Comparison of ENCODE assay signal across 1 cellular context in the genomic region with DNA sequence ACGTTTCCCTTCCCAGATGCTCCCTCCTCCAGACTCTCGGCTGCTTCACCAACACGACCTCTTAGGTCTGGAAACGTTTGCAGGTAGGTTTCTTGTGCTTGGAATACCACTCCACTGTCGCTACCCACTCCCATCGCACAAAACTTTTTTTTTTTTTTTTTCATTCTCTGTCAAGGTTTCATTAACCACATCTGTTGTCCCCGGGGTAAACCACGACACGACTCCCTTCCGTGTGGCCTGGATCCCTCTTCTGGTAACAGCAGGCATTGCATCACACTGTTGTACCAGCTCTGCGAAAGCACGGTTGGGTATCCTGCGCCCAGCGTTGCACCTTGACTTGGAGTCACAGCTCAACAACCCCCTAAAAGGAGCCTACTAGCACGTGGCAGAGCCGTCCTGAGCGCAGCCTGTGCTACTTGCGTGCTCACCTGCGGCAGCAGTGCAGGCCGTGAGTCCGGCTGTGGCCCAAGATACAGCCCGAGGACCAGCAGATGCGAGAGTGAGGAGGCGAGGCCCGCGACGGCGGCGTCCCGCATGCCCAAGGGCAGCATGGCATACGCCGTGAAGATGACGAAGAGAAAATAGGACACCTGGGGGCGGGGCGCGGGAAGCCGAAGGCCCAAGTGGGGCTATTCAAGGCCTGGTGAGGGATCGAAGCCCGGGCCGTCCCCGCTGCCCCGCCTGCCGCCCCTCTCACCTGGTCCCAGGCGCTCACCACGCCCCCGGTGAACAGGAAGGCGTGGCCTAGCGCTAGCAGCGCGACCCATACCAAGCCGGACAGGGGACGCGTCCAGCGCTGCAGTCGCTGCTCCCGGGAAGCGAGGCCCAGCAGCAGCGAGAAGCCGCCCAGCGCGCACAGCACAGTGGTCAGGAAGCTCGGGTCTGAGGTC.
TF ChIP-seq lines count a peak whose summit lies in the region.

No MANE protein-coding gene starts in this region.

TF ChIP-seq in HepG2, 621 proteins besides CTCF, POLR2A, EP300 and RAD21 (continued from another document and continues in another):
- TF ChIP-seq, protein P1, sequence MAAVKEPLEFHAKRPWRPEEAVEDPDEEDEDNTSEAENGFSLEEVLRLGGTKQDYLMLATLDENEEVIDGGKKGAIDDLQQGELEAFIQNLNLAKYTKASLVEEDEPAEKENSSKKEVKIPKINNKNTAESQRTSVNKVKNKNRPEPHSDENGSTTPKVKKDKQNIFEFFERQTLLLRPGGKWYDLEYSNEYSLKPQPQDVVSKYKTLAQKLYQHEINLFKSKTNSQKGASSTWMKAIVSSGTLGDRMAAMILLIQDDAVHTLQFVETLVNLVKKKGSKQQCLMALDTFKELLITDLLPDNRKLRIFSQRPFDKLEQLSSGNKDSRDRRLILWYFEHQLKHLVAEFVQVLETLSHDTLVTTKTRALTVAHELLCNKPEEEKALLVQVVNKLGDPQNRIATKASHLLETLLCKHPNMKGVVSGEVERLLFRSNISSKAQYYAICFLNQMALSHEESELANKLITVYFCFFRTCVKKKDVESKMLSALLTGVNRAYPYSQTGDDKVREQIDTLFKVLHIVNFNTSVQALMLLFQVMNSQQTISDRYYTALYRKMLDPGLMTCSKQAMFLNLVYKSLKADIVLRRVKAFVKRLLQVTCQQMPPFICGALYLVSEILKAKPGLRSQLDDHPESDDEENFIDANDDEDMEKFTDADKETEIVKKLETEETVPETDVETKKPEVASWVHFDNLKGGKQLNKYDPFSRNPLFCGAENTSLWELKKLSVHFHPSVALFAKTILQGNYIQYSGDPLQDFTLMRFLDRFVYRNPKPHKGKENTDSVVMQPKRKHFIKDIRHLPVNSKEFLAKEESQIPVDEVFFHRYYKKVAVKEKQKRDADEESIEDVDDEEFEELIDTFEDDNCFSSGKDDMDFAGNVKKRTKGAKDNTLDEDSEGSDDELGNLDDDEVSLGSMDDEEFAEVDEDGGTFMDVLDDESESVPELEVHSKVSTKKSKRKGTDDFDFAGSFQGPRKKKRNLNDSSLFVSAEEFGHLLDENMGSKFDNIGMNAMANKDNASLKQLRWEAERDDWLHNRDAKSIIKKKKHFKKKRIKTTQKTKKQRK (IDR thresholded peaks at IDR 0.05; ENCODE audit: low read length), result no peak
- TF ChIP-seq NFIB (CRISPR knock-in tag; IDR thresholded peaks at IDR 0.05; ENCODE audit: borderline replicate concordance), result no peak
- peak; percentile 71 for TF ChIP-seq ZNF775 (CRISPR knock-in tag; IDR thresholded peaks at IDR 0.05; ENCODE audit: borderline replicate concordance)
- peak; percentile 86; the same call in 1 of the 2 replicates for TF ChIP-seq SMAD3 (CRISPR knock-in tag; IDR thresholded peaks at IDR 0.05)
- TF ChIP-seq, protein P2, sequence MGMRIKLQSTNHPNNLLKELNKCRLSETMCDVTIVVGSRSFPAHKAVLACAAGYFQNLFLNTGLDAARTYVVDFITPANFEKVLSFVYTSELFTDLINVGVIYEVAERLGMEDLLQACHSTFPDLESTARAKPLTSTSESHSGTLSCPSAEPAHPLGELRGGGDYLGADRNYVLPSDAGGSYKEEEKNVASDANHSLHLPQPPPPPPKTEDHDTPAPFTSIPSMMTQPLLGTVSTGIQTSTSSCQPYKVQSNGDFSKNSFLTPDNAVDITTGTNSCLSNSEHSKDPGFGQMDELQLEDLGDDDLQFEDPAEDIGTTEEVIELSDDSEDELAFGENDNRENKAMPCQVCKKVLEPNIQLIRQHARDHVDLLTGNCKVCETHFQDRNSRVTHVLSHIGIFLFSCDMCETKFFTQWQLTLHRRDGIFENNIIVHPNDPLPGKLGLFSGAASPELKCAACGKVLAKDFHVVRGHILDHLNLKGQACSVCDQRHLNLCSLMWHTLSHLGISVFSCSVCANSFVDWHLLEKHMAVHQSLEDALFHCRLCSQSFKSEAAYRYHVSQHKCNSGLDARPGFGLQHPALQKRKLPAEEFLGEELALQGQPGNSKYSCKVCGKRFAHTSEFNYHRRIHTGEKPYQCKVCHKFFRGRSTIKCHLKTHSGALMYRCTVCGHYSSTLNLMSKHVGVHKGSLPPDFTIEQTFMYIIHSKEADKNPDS (CRISPR knock-in tag; IDR thresholded peaks at IDR 0.05), result peak; percentile 95; the same call in 1 of the 2 replicates
- TF ChIP-seq ZNF543 (CRISPR knock-in tag; IDR thresholded peaks at IDR 0.05), result peak; percentile 98
- 0 out of 2 replicates have a peak, but pooled peaks have one; percentile 27 for TF ChIP-seq SP4 (CRISPR knock-in tag; IDR thresholded peaks at IDR 0.05)
- TF ChIP-seq, protein P3, sequence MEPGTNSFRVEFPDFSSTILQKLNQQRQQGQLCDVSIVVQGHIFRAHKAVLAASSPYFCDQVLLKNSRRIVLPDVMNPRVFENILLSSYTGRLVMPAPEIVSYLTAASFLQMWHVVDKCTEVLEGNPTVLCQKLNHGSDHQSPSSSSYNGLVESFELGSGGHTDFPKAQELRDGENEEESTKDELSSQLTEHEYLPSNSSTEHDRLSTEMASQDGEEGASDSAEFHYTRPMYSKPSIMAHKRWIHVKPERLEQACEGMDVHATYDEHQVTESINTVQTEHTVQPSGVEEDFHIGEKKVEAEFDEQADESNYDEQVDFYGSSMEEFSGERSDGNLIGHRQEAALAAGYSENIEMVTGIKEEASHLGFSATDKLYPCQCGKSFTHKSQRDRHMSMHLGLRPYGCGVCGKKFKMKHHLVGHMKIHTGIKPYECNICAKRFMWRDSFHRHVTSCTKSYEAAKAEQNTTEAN (CRISPR knock-in tag; conservative IDR thresholded peaks at IDR 0.05), result no peak
- TF ChIP-seq ZNF616 (CRISPR knock-in tag; IDR thresholded peaks at IDR 0.05; ENCODE audit: low read depth), result peak; percentile 92; the same call in 1 of the 2 replicates
- TF ChIP-seq, protein P4, sequence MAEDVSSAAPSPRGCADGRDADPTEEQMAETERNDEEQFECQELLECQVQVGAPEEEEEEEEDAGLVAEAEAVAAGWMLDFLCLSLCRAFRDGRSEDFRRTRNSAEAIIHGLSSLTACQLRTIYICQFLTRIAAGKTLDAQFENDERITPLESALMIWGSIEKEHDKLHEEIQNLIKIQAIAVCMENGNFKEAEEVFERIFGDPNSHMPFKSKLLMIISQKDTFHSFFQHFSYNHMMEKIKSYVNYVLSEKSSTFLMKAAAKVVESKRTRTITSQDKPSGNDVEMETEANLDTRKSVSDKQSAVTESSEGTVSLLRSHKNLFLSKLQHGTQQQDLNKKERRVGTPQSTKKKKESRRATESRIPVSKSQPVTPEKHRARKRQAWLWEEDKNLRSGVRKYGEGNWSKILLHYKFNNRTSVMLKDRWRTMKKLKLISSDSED (CRISPR knock-in tag; IDR thresholded peaks at IDR 0.05), result no peak
- peak; percentile 98; the same call in 1 of the 2 replicates for TF ChIP-seq MATR3 (CRISPR knock-in tag; IDR thresholded peaks at IDR 0.05)
- TF ChIP-seq, protein P5, sequence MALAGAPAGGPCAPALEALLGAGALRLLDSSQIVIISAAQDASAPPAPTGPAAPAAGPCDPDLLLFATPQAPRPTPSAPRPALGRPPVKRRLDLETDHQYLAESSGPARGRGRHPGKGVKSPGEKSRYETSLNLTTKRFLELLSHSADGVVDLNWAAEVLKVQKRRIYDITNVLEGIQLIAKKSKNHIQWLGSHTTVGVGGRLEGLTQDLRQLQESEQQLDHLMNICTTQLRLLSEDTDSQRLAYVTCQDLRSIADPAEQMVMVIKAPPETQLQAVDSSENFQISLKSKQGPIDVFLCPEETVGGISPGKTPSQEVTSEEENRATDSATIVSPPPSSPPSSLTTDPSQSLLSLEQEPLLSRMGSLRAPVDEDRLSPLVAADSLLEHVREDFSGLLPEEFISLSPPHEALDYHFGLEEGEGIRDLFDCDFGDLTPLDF (CRISPR knock-in tag; IDR thresholded peaks at IDR 0.05), result no peak
- peak; percentile 95 for TF ChIP-seq ZNF607 (CRISPR knock-in tag; IDR thresholded peaks at IDR 0.05; ENCODE audit: borderline replicate concordance)
- TF ChIP-seq, protein P6, sequence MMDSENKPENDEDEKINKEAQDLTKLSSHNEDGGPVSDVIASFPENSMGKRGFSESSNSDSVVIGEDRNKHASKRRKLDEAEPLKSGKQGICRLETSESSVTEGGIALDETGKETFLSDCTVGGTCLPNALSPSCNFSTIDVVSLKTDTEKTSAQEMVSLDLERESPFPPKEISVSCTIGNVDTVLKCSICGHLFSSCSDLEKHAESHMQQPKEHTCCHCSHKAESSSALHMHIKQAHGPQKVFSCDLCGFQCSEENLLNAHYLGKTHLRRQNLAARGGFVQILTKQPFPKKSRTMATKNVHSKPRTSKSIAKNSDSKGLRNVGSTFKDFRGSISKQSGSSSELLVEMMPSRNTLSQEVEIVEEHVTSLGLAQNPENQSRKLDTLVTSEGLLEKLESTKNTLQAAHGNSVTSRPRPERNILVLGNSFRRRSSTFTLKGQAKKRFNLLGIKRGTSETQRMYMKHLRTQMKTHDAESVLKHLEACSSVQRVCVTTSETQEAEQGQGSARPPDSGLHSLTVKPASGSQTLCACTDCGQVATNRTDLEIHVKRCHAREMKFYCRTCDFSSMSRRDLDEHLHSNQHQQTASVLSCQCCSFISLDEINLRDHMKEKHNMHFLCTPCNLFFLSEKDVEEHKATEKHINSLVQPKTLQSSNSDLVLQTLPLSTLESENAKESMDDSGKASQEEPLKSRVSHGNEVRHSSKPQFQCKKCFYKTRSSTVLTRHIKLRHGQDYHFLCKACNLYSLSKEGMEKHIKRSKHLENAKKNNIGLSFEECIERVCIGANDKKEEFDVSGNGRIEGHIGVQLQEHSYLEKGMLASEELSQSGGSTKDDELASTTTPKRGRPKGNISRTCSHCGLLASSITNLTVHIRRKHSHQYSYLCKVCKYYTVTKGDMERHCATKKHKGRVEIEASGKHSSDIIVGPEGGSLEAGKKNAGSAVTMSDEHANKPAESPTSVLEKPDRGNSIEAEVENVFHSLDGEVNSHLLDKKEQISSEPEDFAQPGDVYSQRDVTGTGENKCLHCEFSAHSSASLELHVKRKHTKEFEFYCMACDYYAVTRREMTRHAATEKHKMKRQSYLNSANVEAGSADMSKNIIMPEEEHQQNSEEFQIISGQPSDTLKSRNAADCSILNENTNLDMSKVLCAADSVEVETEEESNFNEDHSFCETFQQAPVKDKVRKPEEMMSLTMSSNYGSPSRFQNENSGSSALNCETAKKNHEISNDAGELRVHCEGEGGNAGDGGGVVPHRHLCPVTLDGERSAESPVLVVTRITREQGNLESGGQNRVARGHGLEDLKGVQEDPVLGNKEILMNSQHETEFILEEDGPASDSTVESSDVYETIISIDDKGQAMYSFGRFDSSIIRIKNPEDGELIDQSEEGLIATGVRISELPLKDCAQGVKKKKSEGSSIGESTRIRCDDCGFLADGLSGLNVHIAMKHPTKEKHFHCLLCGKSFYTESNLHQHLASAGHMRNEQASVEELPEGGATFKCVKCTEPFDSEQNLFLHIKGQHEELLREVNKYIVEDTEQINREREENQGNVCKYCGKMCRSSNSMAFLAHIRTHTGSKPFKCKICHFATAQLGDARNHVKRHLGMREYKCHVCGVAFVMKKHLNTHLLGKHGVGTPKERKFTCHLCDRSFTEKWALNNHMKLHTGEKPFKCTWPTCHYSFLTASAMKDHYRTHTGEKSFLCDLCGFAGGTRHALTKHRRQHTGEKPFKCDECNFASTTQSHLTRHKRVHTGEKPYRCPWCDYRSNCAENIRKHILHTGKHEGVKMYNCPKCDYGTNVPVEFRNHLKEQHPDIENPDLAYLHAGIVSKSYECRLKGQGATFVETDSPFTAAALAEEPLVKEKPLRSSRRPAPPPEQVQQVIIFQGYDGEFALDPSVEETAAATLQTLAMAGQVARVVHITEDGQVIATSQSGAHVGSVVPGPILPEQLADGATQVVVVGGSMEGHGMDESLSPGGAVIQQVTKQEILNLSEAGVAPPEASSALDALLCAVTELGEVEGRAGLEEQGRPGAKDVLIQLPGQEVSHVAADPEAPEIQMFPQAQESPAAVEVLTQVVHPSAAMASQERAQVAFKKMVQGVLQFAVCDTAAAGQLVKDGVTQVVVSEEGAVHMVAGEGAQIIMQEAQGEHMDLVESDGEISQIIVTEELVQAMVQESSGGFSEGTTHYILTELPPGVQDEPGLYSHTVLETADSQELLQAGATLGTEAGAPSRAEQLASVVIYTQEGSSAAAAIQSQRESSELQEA (CRISPR knock-in tag; IDR thresholded peaks at IDR 0.05; ENCODE audit: not compliant biosample characterization), result peak; percentile 71
- no peak for TF ChIP-seq HNRNPH1 (optimal IDR thresholded peaks at IDR 0.05; ENCODE audit: low read depth, low read length)
- peak; percentile 89 for TF ChIP-seq SPEN (CRISPR knock-in tag; IDR thresholded peaks at IDR 0.05; ENCODE audit: low read depth)
- TF ChIP-seq ZNF317 (CRISPR knock-in tag; IDR thresholded peaks at IDR 0.05), result peak; percentile 90
- peak; percentile 93; the same call in 1 of the 2 replicates for TF ChIP-seq HOXA7 (CRISPR knock-in tag; IDR thresholded peaks at IDR 0.05)
- TF ChIP-seq ISL2 (CRISPR knock-in tag; IDR thresholded peaks at IDR 0.05), result no peak; the same call in 1 of the 2 replicates
- peak; percentile 32; the same call in 1 of the 2 replicates for TF ChIP-seq ZNF143 (CRISPR knock-in tag; IDR thresholded peaks at IDR 0.05)
- TF ChIP-seq NCOR1 (IDR thresholded peaks at IDR 0.05; ENCODE audit: borderline replicate concordance, low read length), result no peak
- TF ChIP-seq ZNF605 (CRISPR knock-in tag; IDR thresholded peaks at IDR 0.05), result peak; percentile 94
- TF ChIP-seq ZNF564 (CRISPR knock-in tag; IDR thresholded peaks at IDR 0.05), result peak; percentile 97; the same call in 1 of the 2 replicates
- TF ChIP-seq ZBTB1 (CRISPR knock-in tag; IDR thresholded peaks at IDR 0.05; ENCODE audit: borderline replicate concordance), result peak; percentile 57; the same call in 1 of the 2 replicates
- TF ChIP-seq, protein P7, sequence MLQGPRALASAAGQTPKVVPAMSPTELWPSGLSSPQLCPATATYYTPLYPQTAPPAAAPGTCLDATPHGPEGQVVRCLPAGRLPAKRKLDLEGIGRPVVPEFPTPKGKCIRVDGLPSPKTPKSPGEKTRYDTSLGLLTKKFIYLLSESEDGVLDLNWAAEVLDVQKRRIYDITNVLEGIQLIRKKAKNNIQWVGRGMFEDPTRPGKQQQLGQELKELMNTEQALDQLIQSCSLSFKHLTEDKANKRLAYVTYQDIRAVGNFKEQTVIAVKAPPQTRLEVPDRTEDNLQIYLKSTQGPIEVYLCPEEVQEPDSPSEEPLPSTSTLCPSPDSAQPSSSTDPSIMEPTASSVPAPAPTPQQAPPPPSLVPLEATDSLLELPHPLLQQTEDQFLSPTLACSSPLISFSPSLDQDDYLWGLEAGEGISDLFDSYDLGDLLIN (CRISPR knock-in tag; IDR thresholded peaks at IDR 0.05; ENCODE audit: borderline replicate concordance), result peak; percentile 9; the same call in 1 of the 2 replicates
- no peak for TF ChIP-seq TBL1XR1 (IDR thresholded peaks at IDR 0.05; ENCODE audit: borderline replicate concordance, low read length, partially characterized antibody)
- TF ChIP-seq ZBTB8A (CRISPR knock-in tag; IDR thresholded peaks at IDR 0.05; ENCODE audit: borderline replicate concordance, low read depth), result peak; percentile 98
- TF ChIP-seq ZNF205 (CRISPR knock-in tag; IDR thresholded peaks at IDR 0.05), result 0 out of 2 replicates have a peak, but pooled peaks have one; percentile 58
- no peak for TF ChIP-seq SRF (IDR thresholded peaks at IDR 0.05; ENCODE audit: low read depth, low read length)
- peak; percentile 57; the same call in 1 of the 2 replicates for TF ChIP-seq FOSL2 (CRISPR knock-in tag; IDR thresholded peaks at IDR 0.05)
- TF ChIP-seq SRSF4 (IDR thresholded peaks at IDR 0.05; ENCODE audit: low read depth, low read length, poor library complexity, severe bottlenecking), result no peak
- peak; percentile 99 for TF ChIP-seq ZNF350 (CRISPR knock-in tag; IDR thresholded peaks at IDR 0.05; ENCODE audit: borderline replicate concordance, low read depth)
- no peak for TF ChIP-seq REXO4 (CRISPR knock-in tag; IDR thresholded peaks at IDR 0.05; ENCODE audit: borderline replicate concordance)
- peak; percentile 45; the same call in 1 of the 2 replicates for TF ChIP-seq ZNF263 (CRISPR knock-in tag; IDR thresholded peaks at IDR 0.05)
- peak; percentile 91 for TF ChIP-seq ZMYM2 (CRISPR knock-in tag; IDR thresholded peaks at IDR 0.05)
